In genomic region chr3:99170867-99171517, GRCh38 we compare ENCODE assay signal across 29 cellular contexts.
"Had no signal": no experiment of that assay in that cellular context is flagged by ENCODE, and none has a peak within 500 bp of the region (broad histone marks: within the 10 kb centered on the region; RNA-seq: fewer than 3 reads in every experiment).

No MANE protein-coding gene starts in this region.

- FAIRE-seq: TTC549 had no signal

- H3K4me1 ChIP-seq: Peyer's patch, SJSA1 had no signal

- H3K27me3 ChIP-seq: Peyer's patch, SJSA1 had no signal

- H3K36me3 ChIP-seq: Peyer's patch, SJSA1 had no signal

- DNase-seq: activated CD4-positive, alpha-beta T cell treated with anti-CD3 and anti-CD28 coated beads, Interleukin-2, amount 10 ng/mL, durations not matched to agents 24 days and 14 days; activated CD4-positive, alpha-beta T cell treated with anti-CD3 and anti-CD28 coated beads, Interleukin-2, amount 50 U/mL, for 4 hours; activated CD8-positive, alpha-beta T cell treated with anti-CD3 and anti-CD28 coated beads for 36 hours; activated gamma-delta T cell treated with Interleukin-2 at 50 U/mL for 16 hours; activated naive CD4-positive, alpha-beta T cell treated with anti-CD3 and anti-CD28 coated beads, Interleukin-2, amount 10 ng/mL, durations not matched to agents 7 days and 5 days; activated naive CD8-positive, alpha-beta T cell treated with anti-CD3 and anti-CD28 coated beads, Interleukin-2, amount 50 U/mL, for 24 hours; activated T-cell treated with anti-CD3 and anti-CD28 coated beads, Interleukin-2, amount 50 U/mL, for 4 hours; anterior cingulate cortex; MM.1S; MV-4-11; NCI-H1092 treated with DMSO at 0.1 percent for 48 hours; NCI-H1417; NCI-H146; NCI-H187; NCI-H2029 treated with DMSO at 0.1 percent for 48 hours; NCI-H2107; NCI-H2171; NCI-H510A; NCI-H526; NCI-H748 treated with DMSO at 0.1 percent for 48 hours; NK-92 treated with Interleukin-12 subunit alpha and Interleukin-12 subunit beta, amount 100 ng/mL, for 24 hours; PC-3; RPMI8226; SHP77 treated with DMSO at 0.1 percent for 48 hours; SK-N-SH had no signal

- H3K27ac ChIP-seq: KMS-11, Peyer's patch, SJSA1 had no signal

- H3K9me3 ChIP-seq: Peyer's patch, SJSA1, SK-N-SH had no signal

- H3K4me3 ChIP-seq: Peyer's patch, SJSA1 had no signal

- ATAC-seq: activated CD8-positive, alpha-beta T cell treated with anti-CD3 and anti-CD28 coated beads for 36 hours; activated naive CD8-positive, alpha-beta T cell treated with anti-CD3 and anti-CD28 coated beads, Interleukin-2, amount 50 U/mL, for 24 hours; activated T-cell treated with anti-CD3 and anti-CD28 coated beads, Interleukin-2, amount 50 U/mL, for 4 hours; PC-3 had no signal
